Comparison of ENCODE assay signal across 18 cellular contexts in genomic region chr2:240383099-240383758, GRCh38.
"Had no signal": no experiment of that assay in that cellular context is flagged by ENCODE, and none has a peak within 500 bp of the region (broad histone marks: within the 10 kb centered on the region; RNA-seq: fewer than 3 reads in every experiment).

No MANE protein-coding gene starts in this region.

- H3K27me3 ChIP-seq: foreskin keratinocyte, sigmoid colon, upper lobe of left lung had no signal

- H3K36me3 ChIP-seq: sigmoid colon, thoracic aorta, upper lobe of left lung had no signal

- H3K9me3 ChIP-seq: thoracic aorta, upper lobe of left lung had no signal

- H3K27ac ChIP-seq: foreskin keratinocyte, sigmoid colon, thoracic aorta, upper lobe of left lung had no signal

- H3K4me2 ChIP-seq: smooth muscle cell had no signal

- H3K4me1 ChIP-seq: foreskin keratinocyte had no signal

- ATAC-seq: foreskin keratinocyte; stimulated activated memory B cell treated with anti-CD40 and anti-IgM and Interleukin-4, amounts not matched to agents 10 μg/mL and 1 μg/mL and 100 μg/mL, for 72 hours; T-helper 17 cell had no signal

- H3K4me3 ChIP-seq: sigmoid colon, smooth muscle cell, thoracic aorta, upper lobe of left lung had no signal

- DNase-seq: activated B cell treated with CpG ODN at 0.5 μM for 24 hours; activated CD4-positive, alpha-beta memory T cell treated with anti-CD3 and anti-CD28 coated beads for 36 hours; activated CD4-positive, alpha-beta T cell treated with anti-CD3 and anti-CD28 coated beads for 4 hours; activated naive CD4-positive, alpha-beta T cell treated with Interleukin-2 at 50 U/mL for 16 hours; activated naive CD8-positive, alpha-beta T cell treated with anti-CD3 and anti-CD28 coated beads for 36 hours; activated T-cell treated with anti-CD3 and anti-CD28 coated beads, Interleukin-2, amount 50 U/mL, for 48 hours; amniotic stem cell; dermis blood vessel endothelial cell; effector memory CD4-positive, alpha-beta T cell; foreskin keratinocyte; sigmoid colon; stimulated activated CD4-positive, alpha-beta T cell treated with anti-CD3 and anti-CD28 coated beads, Interleukin-15, amount 100 ng/mL, for 24 hours; SW 1271; T-helper 17 cell had no signal
